22 cellular contexts compared by ENCODE assay signal in the genomic region with DNA sequence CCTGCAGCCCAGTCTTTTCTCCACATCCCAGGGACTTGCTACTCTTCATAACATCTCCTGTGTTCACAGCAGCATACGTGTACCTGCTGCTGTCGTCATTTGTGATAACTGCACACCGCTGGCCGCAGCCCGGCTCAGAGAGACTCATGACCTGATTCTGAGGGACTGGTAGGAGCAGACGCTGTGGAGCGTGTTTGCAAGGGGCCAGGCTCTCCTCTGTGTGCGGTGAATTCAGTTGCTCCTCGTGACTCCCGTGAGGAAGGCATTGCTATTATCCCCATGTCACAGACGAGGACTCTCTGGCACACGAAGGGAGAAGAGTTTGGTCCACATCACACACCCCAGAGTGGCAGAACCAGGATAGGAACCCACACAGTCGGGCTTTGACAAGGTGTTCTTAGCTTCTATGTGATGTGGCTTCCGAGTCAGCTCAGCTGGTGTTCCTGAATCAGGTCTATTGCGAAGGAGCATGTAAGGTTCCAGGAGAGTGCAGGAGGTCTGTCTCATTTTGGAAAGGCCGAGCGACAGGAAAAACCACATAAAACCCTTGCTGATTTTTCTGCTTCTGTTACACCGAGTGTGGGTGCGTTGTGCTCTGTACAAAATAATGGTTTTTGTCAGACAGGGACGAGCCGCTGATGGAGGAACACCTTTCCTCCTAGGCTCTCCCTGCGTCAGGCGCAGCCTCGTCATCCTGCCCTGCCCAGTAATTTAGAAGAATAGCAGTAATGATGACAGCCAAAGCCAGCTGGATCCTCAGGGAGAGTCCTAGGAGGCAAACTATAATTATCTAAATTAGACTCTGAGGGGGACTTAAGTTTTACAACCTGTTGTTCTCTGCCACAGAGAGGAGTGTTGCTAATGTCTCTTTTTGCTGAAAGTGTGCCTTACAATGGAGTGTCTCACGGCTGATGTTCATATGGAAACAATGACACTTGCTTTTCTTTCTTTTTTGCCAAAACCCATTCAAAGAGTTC.
DNase-seq lines count a peak whose midpoint lies in the region; ATAC-seq, FAIRE-seq and TF ChIP-seq lines count a peak whose summit lies in the region.
"Had no signal": no experiment of that assay in that cellular context is flagged by ENCODE, and none has a peak within 500 bp of the region (broad histone marks: within the 10 kb centered on the region; RNA-seq: fewer than 3 reads in every experiment).

No MANE protein-coding gene starts in this region.

- peaks cover 30% of the 10 kb centered on the region for H3K4me1 Mint-ChIP-seq in type B pancreatic cell (ENCODE audit: unreplicated experiment)
- no peaks in the 10 kb centered on the region for H3K4me1 Mint-ChIP-seq in activated CD4-positive, alpha-beta T cell treated with anti-CD3 and anti-CD28 coated beads, Interleukin-2, amount 10 ng/mL, durations not matched to agents 24 days and 14 days
- H3K4me1 Mint-ChIP-seq: CD4-positive, CD25-positive, alpha-beta regulatory T cell had no signal

- H3K36me3 Mint-ChIP-seq in type B pancreatic cell, result no peaks in the 10 kb centered on the region
- no peaks in the 10 kb centered on the region for H3K36me3 Mint-ChIP-seq in activated CD4-positive, alpha-beta T cell treated with anti-CD3 and anti-CD28 coated beads, Interleukin-2, amount 10 ng/mL, durations not matched to agents 24 days and 14 days (ENCODE audit: low read depth)
- H3K36me3 Mint-ChIP-seq: CD4-positive, CD25-positive, alpha-beta regulatory T cell; WTC11 had no signal

- peak overlapping the region; percentile 8 for H3K27ac Mint-ChIP-seq in type B pancreatic cell
- H3K27ac Mint-ChIP-seq in activated CD4-positive, alpha-beta T cell treated with anti-CD3 and anti-CD28 coated beads, Interleukin-2, amount 10 ng/mL, durations not matched to agents 24 days and 14 days, result no peak overlapping the region
- H3K27ac Mint-ChIP-seq: CD4-positive, CD25-positive, alpha-beta regulatory T cell; WTC11 had no signal

- H3K27me3 ChIP-seq in Panc1 (ENCODE audit: control insufficient read depth, insufficient read depth, low read length), result peaks cover 3% of the 10 kb centered on the region; the same call in 1 of the 2 replicates
- H3K27me3 ChIP-seq: SJCRH30 had no signal

- CTCF ChIA-PET in Panc1 (lab: Charles Lee), result no interaction called here

- no peak for TF ChIP-seq CTCF in Panc1 (IDR thresholded peaks at IDR 0.05)
- no peak for TF ChIP-seq CTCF in type B pancreatic cell (conservative IDR thresholded peaks at IDR 0.05)

- 0 out of 2 replicates have a peak, but pooled peaks have one; percentile 38 for ATAC-seq in Panc1
- ATAC-seq: mucosa of descending colon, WTC11 had no signal

- H3K9me3 ChIP-seq in Panc1 (ENCODE audit: control insufficient read depth, insufficient read depth, low read depth, low read length), result no peaks in the 10 kb centered on the region
- H3K9me3 ChIP-seq: lower lobe of right lung, mucosa of descending colon, SJCRH30 had no signal

- no peak overlapping the region for H3K27ac ChIP-seq in Panc1 (ENCODE audit: low read length)
- H3K27ac ChIP-seq: GM23248, lower lobe of right lung, SJCRH30 had no signal

- FAIRE-seq in GM19239 (lab: Jason Lieb, UNC), result peak; percentile 26
- FAIRE-seq: D721Med had no signal

- BruUV-seq in Panc1 (replicated peaks; lab: Mats Ljungman, UMichigan), result no TSS peak

- no peaks in the 10 kb centered on the region for H3K9me3 Mint-ChIP-seq in type B pancreatic cell
- no peaks in the 10 kb centered on the region for H3K9me3 Mint-ChIP-seq in activated CD4-positive, alpha-beta T cell treated with anti-CD3 and anti-CD28 coated beads, Interleukin-2, amount 10 ng/mL, durations not matched to agents 24 days and 14 days
- H3K9me3 Mint-ChIP-seq: CD4-positive, CD25-positive, alpha-beta regulatory T cell; nephron progenitor cell; WTC11 had no signal

- DNase-seq in GM19239 (ENCODE audit: insufficient read length, low spot score) (no peak), NCI-H146 (lab: John Stamatoyannopoulos, UW) (peak; percentile 79), Panc1 (ENCODE audit: low read depth, low spot score) (no peak), type B pancreatic cell (ENCODE audit: extremely low spot score, unreplicated experiment) (no peak), superior temporal gyrus (ENCODE audit: extremely low spot score) (no peak), dermis blood vessel endothelial cell (no peak)
- DNase-seq in activated CD4-positive, alpha-beta T cell treated with anti-CD3 and anti-CD28 coated beads, Interleukin-2, amount 10 ng/mL, durations not matched to agents 24 days and 14 days, result no peak
- DNase-seq: activated CD4-positive, alpha-beta T cell treated with anti-CD3 and anti-CD28 coated beads, Interleukin-2, amount 50 U/mL, for 4 hours; activated naive CD4-positive, alpha-beta T cell treated with Interleukin-2 at 50 U/mL for 16 hours; amygdala; CD4-positive, CD25-positive, alpha-beta regulatory T cell; effector CD4-positive, alpha-beta T cell; GM23248; lower lobe of right lung; mucosa of descending colon; NCI-H2107; NCI-H524 treated with DMSO at 0.1 percent for 48 hours; nephron progenitor cell; trophoblast cell had no signal

- no peak overlapping the region for H3K4me3 ChIP-seq in Panc1 (ENCODE audit: low read depth in 2 of 2, low read length in 2 of 2)
- H3K4me3 ChIP-seq: GM23248, lower lobe of right lung, mucosa of descending colon, SJCRH30 had no signal

- H3K4me1 ChIP-seq in Panc1 (ENCODE audit: control insufficient read depth, insufficient read depth, low read length), result no peaks in the 10 kb centered on the region

- H3K36me3 ChIP-seq in Panc1 (ENCODE audit: control insufficient read depth, insufficient read depth, low read length), result no peaks in the 10 kb centered on the region
- H3K36me3 ChIP-seq: lower lobe of right lung, SJCRH30 had no signal

- in situ Hi-C loops in Panc1 (cut with HindIII; ENCODE audit: low pct_unique_long_range_greater_than_20kb, low sequenced_read_pairs), result no loop called here

- intact Hi-C loops in Panc1 (cut with micrococcal nuclease; ENCODE audit: unreplicated experiment), result no loop called here
- intact Hi-C loops in activated CD4-positive, alpha-beta T cell treated with anti-CD3 and anti-CD28 coated beads, Interleukin-2, amount 10 ng/mL, durations not matched to agents 24 days and 14 days (cut with micrococcal nuclease), result no loop called here

- H3K27me3 Mint-ChIP-seq in type B pancreatic cell, result peaks cover 5% of the 10 kb centered on the region
- peaks cover 8% of the 10 kb centered on the region for H3K27me3 Mint-ChIP-seq in activated CD4-positive, alpha-beta T cell treated with anti-CD3 and anti-CD28 coated beads, Interleukin-2, amount 10 ng/mL, durations not matched to agents 24 days and 14 days

- H3K4me3 Mint-ChIP-seq in type B pancreatic cell, result no peak overlapping the region
- no peak overlapping the region for H3K4me3 Mint-ChIP-seq in activated CD4-positive, alpha-beta T cell treated with anti-CD3 and anti-CD28 coated beads, Interleukin-2, amount 10 ng/mL, durations not matched to agents 24 days and 14 days
- H3K4me3 Mint-ChIP-seq: CD4-positive, CD25-positive, alpha-beta regulatory T cell; nephron progenitor cell; WTC11 had no signal

- POLR2A ChIA-PET in Panc1 (lab: Charles Lee), result no interaction called here
